In the genomic region with DNA sequence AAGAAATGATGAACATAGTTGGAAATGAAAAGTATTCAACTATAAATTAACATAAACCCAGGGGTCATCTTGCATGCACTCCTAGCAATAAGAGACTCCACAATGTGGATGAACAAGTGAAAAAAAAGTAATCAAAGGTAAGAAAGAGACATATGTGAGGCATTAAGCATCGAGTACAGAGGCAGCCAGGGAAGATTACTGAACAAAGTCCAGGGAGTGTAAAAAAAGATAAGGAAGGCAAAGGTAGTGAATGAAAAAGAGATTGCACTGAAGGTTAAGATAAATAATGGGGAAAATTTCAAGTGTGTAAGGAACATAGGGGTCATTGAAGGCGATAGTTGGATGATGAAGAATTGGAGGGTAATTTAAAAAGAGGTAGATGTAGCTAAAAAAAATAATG, we compare ENCODE assay signal across 28 cellular contexts.
"Had no signal": no experiment of that assay in that cellular context is flagged by ENCODE, and none has a peak within 500 bp of the region (broad histone marks: within the 10 kb centered on the region; RNA-seq: fewer than 3 reads in every experiment).

No MANE protein-coding gene starts in this region.

- H3K4me1 ChIP-seq: esophagus muscularis mucosa, foreskin keratinocyte, gastrocnemius medialis, heart left ventricle had no signal

- H3K4me1 Mint-ChIP-seq: activated CD4-positive, alpha-beta T cell treated with anti-CD3 and anti-CD28 coated beads for 36 hours; activated CD4-positive, alpha-beta T cell treated with anti-CD3 and anti-CD28 coated beads, Interleukin-2, amount 10 ng/mL, durations not matched to agents 24 days and 14 days; activated CD8-positive, alpha-beta memory T cell treated with anti-CD3 and anti-CD28 coated beads, Interleukin-2, amount 10 ng/mL, durations not matched to agents 7 days and 5 days; activated naive CD4-positive, alpha-beta T cell treated with anti-CD3 and anti-CD28 coated beads, Interleukin-2, amount 10 ng/mL, durations not matched to agents 7 days and 5 days; activated naive CD8-positive, alpha-beta T cell treated with anti-CD3 and anti-CD28 coated beads, Interleukin-2, amount 10 ng/mL, durations not matched to agents 7 days and 5 days; central memory CD8-positive, alpha-beta T cell had no signal

- H3K9me3 Mint-ChIP-seq: activated CD4-positive, alpha-beta memory T cell treated with anti-CD3 and anti-CD28 coated beads for 36 hours; activated CD4-positive, alpha-beta T cell treated with anti-CD3 and anti-CD28 coated beads, Interleukin-2, amount 10 ng/mL, durations not matched to agents 24 days and 14 days; activated naive CD4-positive, alpha-beta T cell treated with anti-CD3 and anti-CD28 coated beads, Interleukin-2, amount 10 ng/mL, durations not matched to agents 7 days and 5 days; activated naive CD4-positive, alpha-beta T cell treated with anti-CD3 and anti-CD28 coated beads, Interleukin-2, amount 50 U/mL, for 72 hours; activated naive CD8-positive, alpha-beta T cell treated with anti-CD3 and anti-CD28 coated beads, Interleukin-2, amount 10 ng/mL, durations not matched to agents 7 days and 5 days; activated T-cell treated with anti-CD3 and anti-CD28 coated beads, Interleukin-2, amount 50 U/mL, for 24 hours; activated T-cell treated with anti-CD3 and anti-CD28 coated beads, Interleukin-2, amount 50 U/mL, for 72 hours; central memory CD8-positive, alpha-beta T cell; effector memory CD8-positive, alpha-beta T cell had no signal

- H3K27me3 ChIP-seq: brain microvascular endothelial cell, esophagus muscularis mucosa, foreskin keratinocyte, gastrocnemius medialis had no signal

- H3K36me3 ChIP-seq: brain microvascular endothelial cell, esophagus muscularis mucosa, gastrocnemius medialis, heart left ventricle had no signal

- H3K4me3 ChIP-seq: esophagus muscularis mucosa, gastrocnemius medialis, heart left ventricle had no signal

- ATAC-seq: activated CD4-positive, alpha-beta T cell treated with anti-CD3 and anti-CD28 coated beads for 36 hours; activated CD8-positive, alpha-beta memory T cell treated with anti-CD3 and anti-CD28 coated beads, Interleukin-2, amount 10 ng/mL, durations not matched to agents 7 days and 5 days; activated CD8-positive, alpha-beta T cell treated with anti-CD3 and anti-CD28 coated beads, Interleukin-2, amount 10 ng/mL, durations not matched to agents 7 days and 5 days; activated naive CD4-positive, alpha-beta T cell treated with anti-CD3 and anti-CD28 coated beads, Interleukin-2, amount 50 U/mL, for 72 hours; activated T-cell treated with anti-CD3 and anti-CD28 coated beads, Interleukin-2, amount 50 U/mL, for 72 hours; effector memory CD8-positive, alpha-beta T cell; foreskin keratinocyte; gastrocnemius medialis; heart left ventricle had no signal

- H3K27ac ChIP-seq: brain microvascular endothelial cell, esophagus muscularis mucosa, foreskin keratinocyte, gastrocnemius medialis, heart left ventricle had no signal

- DNase-seq: activated CD4-positive, alpha-beta memory T cell treated with anti-CD3 and anti-CD28 coated beads for 36 hours; activated CD4-positive, alpha-beta T cell treated with anti-CD3 and anti-CD28 coated beads for 36 hours; activated CD4-positive, alpha-beta T cell treated with anti-CD3 and anti-CD28 coated beads, Interleukin-2, amount 10 ng/mL, durations not matched to agents 24 days and 14 days; activated CD4-positive, CD25-positive, alpha-beta regulatory T cell; activated CD4-positive, CD25-positive, alpha-beta regulatory T cell treated with anti-CD3 and anti-CD28 coated beads, Interleukin-2, amount 50 U/mL, for 72 hours; activated CD8-positive, alpha-beta memory T cell treated with anti-CD3 and anti-CD28 coated beads, Interleukin-2, amount 10 ng/mL, durations not matched to agents 7 days and 5 days; activated CD8-positive, alpha-beta memory T cell treated with anti-CD3 and anti-CD28 coated beads, Interleukin-2, amount 50 U/mL, for 4 hours; activated CD8-positive, alpha-beta T cell treated with anti-CD3 and anti-CD28 coated beads, Interleukin-2, amount 10 ng/mL, durations not matched to agents 7 days and 5 days; activated gamma-delta T cell; activated naive CD4-positive, alpha-beta T cell; activated naive CD4-positive, alpha-beta T cell treated with anti-CD3 and anti-CD28 coated beads, Interleukin-2, amount 10 ng/mL, durations not matched to agents 7 days and 5 days; activated naive CD8-positive, alpha-beta T cell treated with anti-CD3 and anti-CD28 coated beads, Interleukin-2, amount 10 ng/mL, durations not matched to agents 7 days and 5 days; activated T-cell treated with anti-CD3 and anti-CD28 coated beads, Interleukin-2, amount 50 U/mL, for 24 hours; activated T-cell treated with anti-CD3 and anti-CD28 coated beads, Interleukin-2, amount 50 U/mL, for 72 hours; brain microvascular endothelial cell; cortex of kidney; dermis blood vessel endothelial cell; effector CD4-positive, alpha-beta T cell; effector memory CD8-positive, alpha-beta T cell; erythroblast; foreskin keratinocyte; gastrocnemius medialis; glutamatergic neuron; heart left ventricle; T-helper 2 cell had no signal

- H3K36me3 Mint-ChIP-seq: activated CD4-positive, alpha-beta memory T cell treated with anti-CD3 and anti-CD28 coated beads for 36 hours; activated CD8-positive, alpha-beta memory T cell treated with anti-CD3 and anti-CD28 coated beads, Interleukin-2, amount 10 ng/mL, durations not matched to agents 7 days and 5 days; activated naive CD4-positive, alpha-beta T cell treated with anti-CD3 and anti-CD28 coated beads, Interleukin-2, amount 10 ng/mL, durations not matched to agents 7 days and 5 days; activated naive CD4-positive, alpha-beta T cell treated with anti-CD3 and anti-CD28 coated beads, Interleukin-2, amount 50 U/mL, for 72 hours; activated naive CD8-positive, alpha-beta T cell treated with anti-CD3 and anti-CD28 coated beads, Interleukin-2, amount 10 ng/mL, durations not matched to agents 7 days and 5 days had no signal

- H3K27ac Mint-ChIP-seq: activated CD4-positive, alpha-beta memory T cell treated with anti-CD3 and anti-CD28 coated beads for 36 hours; activated CD4-positive, alpha-beta T cell treated with anti-CD3 and anti-CD28 coated beads for 36 hours; activated CD4-positive, alpha-beta T cell treated with anti-CD3 and anti-CD28 coated beads, Interleukin-2, amount 10 ng/mL, durations not matched to agents 24 days and 14 days; activated CD8-positive, alpha-beta memory T cell treated with anti-CD3 and anti-CD28 coated beads, Interleukin-2, amount 10 ng/mL, durations not matched to agents 7 days and 5 days; activated CD8-positive, alpha-beta T cell treated with anti-CD3 and anti-CD28 coated beads, Interleukin-2, amount 10 ng/mL, durations not matched to agents 7 days and 5 days; activated naive CD4-positive, alpha-beta T cell treated with anti-CD3 and anti-CD28 coated beads, Interleukin-2, amount 10 ng/mL, durations not matched to agents 7 days and 5 days; activated naive CD4-positive, alpha-beta T cell treated with anti-CD3 and anti-CD28 coated beads, Interleukin-2, amount 50 U/mL, for 72 hours; activated naive CD8-positive, alpha-beta T cell treated with anti-CD3 and anti-CD28 coated beads, Interleukin-2, amount 10 ng/mL, durations not matched to agents 7 days and 5 days; activated T-cell treated with anti-CD3 and anti-CD28 coated beads, Interleukin-2, amount 50 U/mL, for 24 hours; activated T-cell treated with anti-CD3 and anti-CD28 coated beads, Interleukin-2, amount 50 U/mL, for 72 hours; effector memory CD8-positive, alpha-beta T cell had no signal

- H3K4me3 Mint-ChIP-seq: activated CD4-positive, alpha-beta memory T cell treated with anti-CD3 and anti-CD28 coated beads for 36 hours; activated CD4-positive, alpha-beta T cell treated with anti-CD3 and anti-CD28 coated beads for 36 hours; activated CD4-positive, alpha-beta T cell treated with anti-CD3 and anti-CD28 coated beads, Interleukin-2, amount 10 ng/mL, durations not matched to agents 24 days and 14 days; activated CD8-positive, alpha-beta memory T cell treated with anti-CD3 and anti-CD28 coated beads, Interleukin-2, amount 10 ng/mL, durations not matched to agents 7 days and 5 days; activated CD8-positive, alpha-beta T cell treated with anti-CD3 and anti-CD28 coated beads, Interleukin-2, amount 10 ng/mL, durations not matched to agents 7 days and 5 days; activated naive CD4-positive, alpha-beta T cell treated with anti-CD3 and anti-CD28 coated beads, Interleukin-2, amount 10 ng/mL, durations not matched to agents 7 days and 5 days; activated naive CD8-positive, alpha-beta T cell treated with anti-CD3 and anti-CD28 coated beads, Interleukin-2, amount 10 ng/mL, durations not matched to agents 7 days and 5 days; activated T-cell treated with anti-CD3 and anti-CD28 coated beads, Interleukin-2, amount 50 U/mL, for 24 hours; activated T-cell treated with anti-CD3 and anti-CD28 coated beads, Interleukin-2, amount 50 U/mL, for 72 hours; central memory CD8-positive, alpha-beta T cell; effector memory CD8-positive, alpha-beta T cell had no signal

- H3K9me3 ChIP-seq: esophagus muscularis mucosa, gastrocnemius medialis, heart left ventricle had no signal

- H3K27me3 Mint-ChIP-seq: activated CD4-positive, alpha-beta T cell treated with anti-CD3 and anti-CD28 coated beads for 36 hours; activated CD8-positive, alpha-beta memory T cell treated with anti-CD3 and anti-CD28 coated beads, Interleukin-2, amount 10 ng/mL, durations not matched to agents 7 days and 5 days; activated naive CD8-positive, alpha-beta T cell treated with anti-CD3 and anti-CD28 coated beads, Interleukin-2, amount 10 ng/mL, durations not matched to agents 7 days and 5 days; activated T-cell treated with anti-CD3 and anti-CD28 coated beads, Interleukin-2, amount 50 U/mL, for 24 hours; central memory CD8-positive, alpha-beta T cell; effector memory CD8-positive, alpha-beta T cell had no signal
